Comparison of ENCODE assay signal across 22 cellular contexts in genomic region chr12:242496-242895, GRCh38. TPM values are rescaled to one million over a fixed set of nuclear protein-coding genes. Genes with fewer than 3 reads are reported as not detected.
"Had no signal": no experiment of that assay in that cellular context is flagged by ENCODE, and none has a peak within 500 bp of the region (broad histone marks: within the 10 kb centered on the region; RNA-seq: fewer than 3 reads in every experiment).

No MANE protein-coding gene starts in this region.

- H3K4me3 ChIP-seq: heart left ventricle, mucosa of descending colon, pancreas, prostate gland, right lobe of liver, thyroid gland, upper lobe of left lung had no signal

- ATAC-seq: heart left ventricle; mucosa of descending colon; naive thymus-derived CD8-positive, alpha-beta T cell; pancreas; right lobe of liver had no signal

- H3K4me3 Mint-ChIP-seq: dendritic cell treated with granulocyte-macrophage colony-stimulating factor and Interleukin-4, amounts not matched to agents 40 ng/mL and 50 ng/mL, for 4 days; naive thymus-derived CD8-positive, alpha-beta T cell had no signal

- H3K4me1 ChIP-seq: heart left ventricle, pancreas, prostate gland, thyroid gland, upper lobe of left lung had no signal

- H3K36me3 ChIP-seq: heart left ventricle, pancreas, prostate gland, right lobe of liver, thyroid gland, upper lobe of left lung had no signal

- DNase-seq: cerebellar nuclear complex; effector CD4-positive, alpha-beta T cell; heart left ventricle; hippocampal formation; kidney glomerular epithelial cell; mammary epithelial cell; mucosa of descending colon; naive thymus-derived CD8-positive, alpha-beta T cell; nucleus accumbens; pancreas; right lobe of liver; stimulated activated CD4-positive, alpha-beta T cell treated with anti-CD3 and anti-CD28 coated beads, Interleukin-2, amount 100 ng/mL, for 24 hours; stimulated activated CD4-positive, alpha-beta T cell treated with anti-CD3 and anti-CD28 coated beads, Interleukin-4, amount 100 ng/mL, for 4 hours; stimulated activated naive CD4-positive, alpha-beta T cell; thyroid gland; upper lobe of left lung had no signal

- H3K27ac ChIP-seq: heart left ventricle, pancreas, prostate gland, right lobe of liver, thyroid gland, upper lobe of left lung had no signal

- H3K27me3 ChIP-seq: heart left ventricle, pancreas, right lobe of liver, thyroid gland, upper lobe of left lung had no signal

- H3K9me3 ChIP-seq: pancreas, prostate gland, right lobe of liver, thyroid gland had no signal

- H3K27ac Mint-ChIP-seq: dendritic cell treated with granulocyte-macrophage colony-stimulating factor and Interleukin-4, amounts not matched to agents 40 ng/mL and 50 ng/mL, for 4 days; naive thymus-derived CD8-positive, alpha-beta T cell had no signal

RNA-seq across cellular contexts. Expression of gene SLC6A13, which starts 20.1 kb away (rescaled TPM):
- total RNA-seq: fibroblast of lung, glomerular endothelial cell, lower leg skin, mucosa of descending colon had no signal
- polyA plus RNA-seq: fibroblast of lung, mammary epithelial cell had no signal

RNA-seq across cellular contexts. Expression of gene SLC6A12, which starts 28.5 kb away (rescaled TPM):
- total RNA-seq: fibroblast of lung, skeletal muscle tissue had no signal
- polyA plus RNA-seq: fibroblast of lung; mammary epithelial cell; naive thymus-derived CD8-positive, alpha-beta T cell had no signal
